ENCODE assay signal across 8 cellular contexts in the genomic region with DNA sequence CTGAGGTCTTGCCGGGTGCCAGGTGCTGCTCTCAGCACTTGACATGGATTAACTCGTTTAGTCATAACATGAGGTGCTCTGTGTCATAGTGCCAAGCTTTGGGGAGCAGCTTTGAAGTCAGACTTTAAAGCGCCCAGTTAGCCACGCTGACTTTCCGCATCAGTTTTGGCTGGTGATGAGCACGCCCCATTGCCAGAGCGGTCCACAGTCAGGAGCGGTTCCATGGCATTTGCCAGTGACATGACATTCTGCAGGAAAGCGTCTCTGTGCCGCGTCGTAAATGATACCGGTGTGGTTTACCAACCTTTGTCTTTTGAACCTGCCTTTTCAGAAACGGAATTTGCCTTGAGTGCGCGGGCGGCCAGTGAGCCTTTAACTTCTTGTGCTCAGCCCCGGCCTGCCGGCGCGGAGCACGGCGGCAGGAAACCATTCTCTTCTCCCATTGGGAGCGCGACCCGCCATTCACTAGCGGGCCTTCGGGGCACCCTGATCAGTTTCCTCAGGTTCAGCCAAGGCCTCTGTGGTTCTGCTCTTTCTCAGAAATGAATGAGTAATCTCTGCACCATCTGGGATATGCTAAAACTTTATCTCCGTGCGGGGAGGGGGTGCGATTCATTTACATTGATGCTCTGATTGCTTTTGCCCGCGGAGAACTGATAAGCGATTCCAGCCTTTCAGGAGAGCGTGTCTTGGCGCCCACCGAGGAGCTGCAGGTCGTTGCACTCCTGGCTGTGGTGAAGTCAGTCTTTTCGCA. TPM values are rescaled to one million over a fixed set of nuclear protein-coding genes. Genes with fewer than 3 reads are reported as not detected.
DNase-seq lines count a peak whose midpoint lies in the region; ATAC-seq and TF ChIP-seq lines count a peak whose summit lies in the region.

No MANE protein-coding gene starts in this region.

- H3K27ac ChIP-seq in HUES64 (ENCODE audit: low read depth, low read length) (no peak overlapping the region), neural progenitor cell (no peak overlapping the region), tibial nerve (no peak overlapping the region)

- no peak for TF ChIP-seq POLR2A in tibial nerve (IDR thresholded peaks at IDR 0.05)

- H3K36me3 ChIP-seq in HUES64 (ENCODE audit: insufficient read depth, low read length) (no peaks in the 10 kb centered on the region), neural progenitor cell (no peaks in the 10 kb centered on the region), tibial nerve (no peaks in the 10 kb centered on the region)

- WGBS in HUES64, result 92% methylated on average over 39 of the region's 39 CpGs
- 22 to 26% methylated on average over 37 to 38 of the region's 39 CpGs for WGBS in tibial nerve, 2 donors

- TF ChIP-seq EP300 in tibial nerve (IDR thresholded peaks at IDR 0.05), result no peak

- peaks cover 11% of the 10 kb centered on the region for H3K27me3 Mint-ChIP-seq in activated T-helper 1 cell treated with anti-CD3 and anti-CD28 coated beads, Interleukin-12 subunit alpha, Interleukin-12 subunit beta, Interleukin-2, Interleukin-4 antibody, amounts not matched to agents 30 ng/mL and 10 ng/mL and 1 ng/mL, durations not matched to agents 14 hours and 24 hours and 36 hours (ENCODE audit: insufficient read depth)
- no peaks in the 10 kb centered on the region for H3K27me3 Mint-ChIP-seq in neural progenitor cell (ENCODE audit: insufficient read depth, low read depth)

- H3K4me1 ChIP-seq in HUES64 (ENCODE audit: insufficient read depth, low read length) (no peaks in the 10 kb centered on the region), neural progenitor cell (no peaks in the 10 kb centered on the region), tibial nerve (peaks cover 0 to 17% (median 0%) of the 10 kb centered on the region in 4 donors)

- no peaks in the 10 kb centered on the region for H3K9me3 Mint-ChIP-seq in activated T-helper 1 cell treated with anti-CD3 and anti-CD28 coated beads, Interleukin-12 subunit alpha, Interleukin-12 subunit beta, Interleukin-2, Interleukin-4 antibody, amounts not matched to agents 30 ng/mL and 10 ng/mL and 1 ng/mL, durations not matched to agents 14 hours and 24 hours and 36 hours
- H3K9me3 Mint-ChIP-seq in neural progenitor cell, result no peaks in the 10 kb centered on the region

- no peaks in the 10 kb centered on the region for H3K36me3 Mint-ChIP-seq in activated T-helper 1 cell treated with anti-CD3 and anti-CD28 coated beads, Interleukin-12 subunit alpha, Interleukin-12 subunit beta, Interleukin-2, Interleukin-4 antibody, amounts not matched to agents 30 ng/mL and 10 ng/mL and 1 ng/mL, durations not matched to agents 14 hours and 24 hours and 36 hours (ENCODE audit: low read depth)
- H3K36me3 Mint-ChIP-seq in neural progenitor cell, result no peaks in the 10 kb centered on the region

- no peaks in the 10 kb centered on the region for H4K20me1 ChIP-seq in neural progenitor cell (ENCODE audit: low read depth)

- H3K9me3 ChIP-seq in HUES64 (ENCODE audit: insufficient read depth, low read depth, low read length) (no peaks in the 10 kb centered on the region), neural progenitor cell (ENCODE audit: low read depth) (no peaks in the 10 kb centered on the region), tibial nerve (no peaks in the 10 kb centered on the region)

- no peak overlapping the region for H3K27ac Mint-ChIP-seq in activated T-helper 1 cell treated with anti-CD3 and anti-CD28 coated beads, Interleukin-12 subunit alpha, Interleukin-12 subunit beta, Interleukin-2, Interleukin-4 antibody, amounts not matched to agents 30 ng/mL and 10 ng/mL and 1 ng/mL, durations not matched to agents 14 hours and 24 hours and 36 hours
- H3K27ac Mint-ChIP-seq in neural progenitor cell, result no peak overlapping the region

- no peaks in the 10 kb centered on the region for H3F3A ChIP-seq in neural progenitor cell (ENCODE audit: low read depth)

- ATAC-seq in GM18867 (IDR thresholded peaks at IDR 0.05; ENCODE audit: unreplicated experiment) (peak; percentile 68), GM21367 (IDR thresholded peaks at IDR 0.05; ENCODE audit: unreplicated experiment) (no peak)

- H3K79me2 ChIP-seq in neural progenitor cell (ENCODE audit: low read depth), result no peaks in the 10 kb centered on the region

- H3K4me1 Mint-ChIP-seq in activated T-helper 1 cell treated with anti-CD3 and anti-CD28 coated beads, Interleukin-12 subunit alpha, Interleukin-12 subunit beta, Interleukin-2, Interleukin-4 antibody, amounts not matched to agents 30 ng/mL and 10 ng/mL and 1 ng/mL, durations not matched to agents 14 hours and 24 hours and 36 hours (ENCODE audit: low read depth), result no peaks in the 10 kb centered on the region
- no peaks in the 10 kb centered on the region for H3K4me1 Mint-ChIP-seq in neural progenitor cell

- peak overlapping the region; percentile 47 for H3K4me2 ChIP-seq in neural progenitor cell

- H3K4me3 Mint-ChIP-seq in activated T-helper 1 cell treated with anti-CD3 and anti-CD28 coated beads, Interleukin-12 subunit alpha, Interleukin-12 subunit beta, Interleukin-2, Interleukin-4 antibody, amounts not matched to agents 30 ng/mL and 10 ng/mL and 1 ng/mL, durations not matched to agents 14 hours and 24 hours and 36 hours, result no peak overlapping the region
- H3K4me3 Mint-ChIP-seq in neural progenitor cell, result no peak overlapping the region

- TF ChIP-seq CTCF in fibroblast of pulmonary artery (IDR thresholded peaks at IDR 0.05; ENCODE audit: low read length, missing control alignments) (no peak), neural progenitor cell (IDR thresholded peaks at IDR 0.05) (no peak), tibial nerve (IDR thresholded peaks at IDR 0.05) (no peak)

- H3K27me3 ChIP-seq in HUES64 (ENCODE audit: insufficient read depth, low read length), result peaks cover 27% of the 10 kb centered on the region
- peaks cover 26% of the 10 kb centered on the region for H3K27me3 ChIP-seq in neural progenitor cell
- H3K27me3 ChIP-seq in tibial nerve, result peaks cover 0 to 6% of the 10 kb centered on the region in 2 donors

- no peak overlapping the region for H3K9ac ChIP-seq in HUES64 (ENCODE audit: low read depth, low read length)
- H3K9ac ChIP-seq in neural progenitor cell, result no peak overlapping the region

- intact Hi-C loops in activated T-helper 1 cell treated with anti-CD3 and anti-CD28 coated beads, Interleukin-12 subunit alpha, Interleukin-12 subunit beta, Interleukin-2, Interleukin-4 antibody, amounts not matched to agents 30 ng/mL and 10 ng/mL and 1 ng/mL, durations not matched to agents 14 hours and 24 hours and 36 hours (cut with micrococcal nuclease), result loop anchor here (5.0 kb wide), 1 partner anchor 156 kb away; the partner anchor contains the start of gene RPL22L1

- peak overlapping the region; percentile 5 for H2AFZ ChIP-seq in neural progenitor cell (replicated peaks)

- peak overlapping the region; percentile 45 for H3K4me3 ChIP-seq in HUES64 (ENCODE audit: low read length)
- peak overlapping the region; percentile 41 for H3K4me3 ChIP-seq in fibroblast of pulmonary artery (replicated peaks; ENCODE audit: low read depth, low read length)
- peak overlapping the region; percentile 5 for H3K4me3 ChIP-seq in neural progenitor cell
- H3K4me3 ChIP-seq in tibial nerve, result peak overlapping the region in 3 of 4 donors; percentile 24 to 34 (median 28)

- DNase-seq in activated T-helper 1 cell treated with anti-CD3 and anti-CD28 coated beads, Interleukin-12 subunit alpha, Interleukin-12 subunit beta, Interleukin-2, Interleukin-4 antibody, amounts not matched to agents 30 ng/mL and 10 ng/mL and 1 ng/mL, durations not matched to agents 14 hours and 24 hours and 36 hours (ENCODE audit: low spot score), result peak; percentile 32
- DNase-seq in fibroblast of pulmonary artery (ENCODE audit: low read depth) (peak; percentile 77), neural progenitor cell (ENCODE audit: low spot score) (peak; percentile 56), tibial nerve (ENCODE audit: low spot score in 2 of 2) (no peak), GF-D8 (lab: John Stamatoyannopoulos, UW) (no peak)

RNA-seq across cellular contexts. Expression of gene SLC2A2, which starts 1.7 kb away (rescaled TPM):
- not detected for polyA plus RNA-seq in HUES64 (2013, experiment 1 of 2)
- polyA plus RNA-seq in HUES64 (2013, experiment 2 of 2), result not detected
- not detected in 2 replicates for total RNA-seq in activated T-helper 1 cell treated with anti-CD3 and anti-CD28 coated beads, Interleukin-12 subunit alpha, Interleukin-12 subunit beta, Interleukin-2, Interleukin-4 antibody, amounts not matched to agents 30 ng/mL and 10 ng/mL and 1 ng/mL, durations not matched to agents 14 hours and 24 hours and 36 hours
- not detected in 2 replicates for total RNA-seq in neural progenitor cell (ENCODE audit: low replicate concordance)
- total RNA-seq in tibial nerve, result not detected

Comparison
In these comparisons a context has a peak if more than half of its experiments do, and no peak if none do; other contexts are left out.
1. DNase-seq: peak in activated T-helper 1 cell treated with anti-CD3 and anti-CD28 coated beads, Interleukin-12 subunit alpha, Interleukin-12 subunit beta, Interleukin-2, Interleukin-4 antibody, amounts not matched to agents 30 ng/mL and 10 ng/mL and 1 ng/mL, durations not matched to agents 14 hours and 24 hours and 36 hours (single experiment), fibroblast of pulmonary artery (single experiment) and neural progenitor cell (single experiment); none in tibial nerve (0 of 2) and GF-D8 (single experiment).
2. Peak in every context shown above with its lines, with median percentiles within 50 percentile points of each other: H3K4me3 ChIP-seq.